ENCODE assay signal across 8 cellular contexts in genomic region chr15:68792901-68793766, GRCh38. TPM values are rescaled to one million over a fixed set of nuclear protein-coding genes. Genes with fewer than 3 reads are reported as not detected.
DNase-seq lines count a peak whose midpoint lies in the region; ATAC-seq and TF ChIP-seq lines count a peak whose summit lies in the region.

No MANE protein-coding gene starts in this region.

- no peak for DNase-seq in HL-60 (ENCODE audit: low read depth in 1 of 2, low spot score in 1 of 2)
- no peak for DNase-seq in activated CD8-positive, alpha-beta T cell treated with anti-CD3 and anti-CD28 coated beads, Interleukin-2, amount 10 ng/mL, durations not matched to agents 7 days and 5 days
- DNase-seq in right atrium auricular region (ENCODE audit: low spot score), result no peak
- DNase-seq in prostate gland (ENCODE audit: low spot score), result peak; percentile 94
- no peak for DNase-seq in sigmoid colon
- no peak for DNase-seq in NCI-H526 treated with DMSO at 0.1 percent for 48 hours (lab: John Stamatoyannopoulos, UW)
- DNase-seq in DMS153 treated with DMSO at 0.1 percent for 48 hours (lab: John Stamatoyannopoulos, UW; ENCODE audit: unreplicated experiment), result no peak
- DNase-seq in EL, result no peak

- no peaks in the 10 kb centered on the region for H3K9me3 Mint-ChIP-seq in activated CD8-positive, alpha-beta T cell treated with anti-CD3 and anti-CD28 coated beads, Interleukin-2, amount 10 ng/mL, durations not matched to agents 7 days and 5 days (ENCODE audit: insufficient read depth)

- WGBS in prostate gland, result 53% methylated on average over 14 of the region's 14 CpGs
- 20 to 74% methylated on average over 14 of the region's 14 CpGs for WGBS in sigmoid colon, 2 donors

- H3K4me3 ChIP-seq in HL-60 (replicated peaks; ENCODE audit: insufficient read depth, low read length) (no peak overlapping the region), right atrium auricular region (no peak overlapping the region), prostate gland (no peak overlapping the region), sigmoid colon (no peak overlapping the region)

- H3K4me3 Mint-ChIP-seq in activated CD8-positive, alpha-beta T cell treated with anti-CD3 and anti-CD28 coated beads, Interleukin-2, amount 10 ng/mL, durations not matched to agents 7 days and 5 days, result no peak overlapping the region

- no peaks in the 10 kb centered on the region for H3K27me3 Mint-ChIP-seq in activated CD8-positive, alpha-beta T cell treated with anti-CD3 and anti-CD28 coated beads, Interleukin-2, amount 10 ng/mL, durations not matched to agents 7 days and 5 days (ENCODE audit: low read depth)

- H3K4me1 ChIP-seq in right atrium auricular region (peaks cover 0 to 100% of the 10 kb centered on the region in 2 donors), prostate gland (replicated peaks) (peaks cover 59% of the 10 kb centered on the region), sigmoid colon (peaks cover 0 to 82% (median 76%) of the 10 kb centered on the region in 4 donors)

- H3K4me1 Mint-ChIP-seq in activated CD8-positive, alpha-beta T cell treated with anti-CD3 and anti-CD28 coated beads, Interleukin-2, amount 10 ng/mL, durations not matched to agents 7 days and 5 days (ENCODE audit: low read depth), result peaks cover 91% of the 10 kb centered on the region

- ATAC-seq in activated CD8-positive, alpha-beta T cell treated with anti-CD3 and anti-CD28 coated beads, Interleukin-2, amount 10 ng/mL, durations not matched to agents 7 days and 5 days, result no peak

- H3K27ac ChIP-seq in HL-60 (replicated peaks), result peak overlapping the region; percentile 72; the same call in 1 of the 2 replicates
- peak overlapping the region; percentile 66 to 75 for H3K27ac ChIP-seq in right atrium auricular region
- H3K27ac ChIP-seq in prostate gland, result peak overlapping the region; percentile 87 to 91
- H3K27ac ChIP-seq in sigmoid colon, result peak overlapping the region in 1 of 4 donors; percentile 12

- H3K27me3 ChIP-seq in HL-60 (ENCODE audit: insufficient read depth, poor library complexity, severe bottlenecking), result no peaks in the 10 kb centered on the region
- no peaks in the 10 kb centered on the region for H3K27me3 ChIP-seq in right atrium auricular region
- H3K27me3 ChIP-seq in prostate gland (replicated peaks; ENCODE audit: insufficient read depth), result no peaks in the 10 kb centered on the region
- H3K27me3 ChIP-seq in sigmoid colon, result no peaks in the 10 kb centered on the region

- H3K27ac Mint-ChIP-seq in activated CD8-positive, alpha-beta T cell treated with anti-CD3 and anti-CD28 coated beads, Interleukin-2, amount 10 ng/mL, durations not matched to agents 7 days and 5 days, result peak overlapping the region; percentile 65

- POLR2A ChIA-PET in activated CD8-positive, alpha-beta T cell treated with anti-CD3 and anti-CD28 coated beads, Interleukin-2, amount 10 ng/mL, durations not matched to agents 7 days and 5 days (lab: Charles Lee), result interaction anchor here (2.9 to 5.5 kb wide), 2 partner anchors 24 to 25 kb away, joined by 34 to 61 read pairs; no protein-coding TSS in a partner anchor

- peaks cover 40% of the 10 kb centered on the region for H3K36me3 Mint-ChIP-seq in activated CD8-positive, alpha-beta T cell treated with anti-CD3 and anti-CD28 coated beads, Interleukin-2, amount 10 ng/mL, durations not matched to agents 7 days and 5 days (ENCODE audit: low read depth)

- TF ChIP-seq EP300 in sigmoid colon (IDR thresholded peaks at IDR 0.05), result no peak

- H3K36me3 ChIP-seq in right atrium auricular region (no peaks in the 10 kb centered on the region), prostate gland (no peaks in the 10 kb centered on the region), sigmoid colon (no peaks in the 10 kb centered on the region)

- TF ChIP-seq POLR2A in prostate gland (IDR thresholded peaks at IDR 0.05), result no peak
- TF ChIP-seq POLR2A in sigmoid colon (IDR thresholded peaks at IDR 0.05), result no peak

- CTCF ChIA-PET in activated CD8-positive, alpha-beta T cell treated with anti-CD3 and anti-CD28 coated beads, Interleukin-2, amount 10 ng/mL, durations not matched to agents 7 days and 5 days (lab: Charles Lee), result interaction anchor here (1.1 to 4.0 kb wide), 5 partner anchors 9 to 82 kb away, joined by 3 to 39 read pairs (median 3); no protein-coding TSS in a partner anchor

- TF ChIP-seq CTCF in HL-60 (IDR thresholded peaks at IDR 0.05; ENCODE audit: insufficient read depth, low read length) (no peak), right atrium auricular region (IDR thresholded peaks at IDR 0.05) (no peak), prostate gland (IDR thresholded peaks at IDR 0.05) (peak in 2 of 4 experiments; percentile 19 to 22), sigmoid colon (IDR thresholded peaks at IDR 0.05) (no peak)

- H3K9me3 ChIP-seq in right atrium auricular region (no peaks in the 10 kb centered on the region), prostate gland (no peaks in the 10 kb centered on the region), sigmoid colon (no peaks in the 10 kb centered on the region)

- intact Hi-C loops in prostate gland (cut with DNase I) (no loop called here), sigmoid colon (cut with DNase I) (no loop called here)

RNA-seq across cellular contexts. Expression of gene ANP32A, which starts 27.6 kb away (rescaled TPM):
- 100 to 1,000 TPM; 227 TPM for total RNA-seq in activated CD8-positive, alpha-beta T cell treated with anti-CD3 and anti-CD28 coated beads, Interleukin-2, amount 10 ng/mL, durations not matched to agents 7 days and 5 days
- 10 to 100 TPM; 60.9 to 69.2 TPM for total RNA-seq in right atrium auricular region
- 10 to 100 TPM; 52.6 to 70.8 TPM for total RNA-seq in prostate gland
- total RNA-seq in sigmoid colon, result 10 to 100 TPM; 37.6 to 71.2 (median 58.9) TPM
- 100 to 1,000 TPM in 1 of 3 donors, 10 to 100 TPM in 2; 67.3 to 152 (median 82.1) TPM for polyA plus RNA-seq in sigmoid colon
